ENCODE assay signal across 15 cellular contexts in genomic region chr10:70481831-70482530, GRCh38. TPM values are rescaled to one million over a fixed set of nuclear protein-coding genes. Genes with fewer than 3 reads are reported as not detected.
DNase-seq lines count a peak whose midpoint lies in the region; ATAC-seq and TF ChIP-seq lines count a peak whose summit lies in the region.
"Had no signal": no experiment of that assay in that cellular context is flagged by ENCODE, and none has a peak within 500 bp of the region (broad histone marks: within the 10 kb centered on the region; RNA-seq: fewer than 3 reads in every experiment).

No MANE protein-coding gene starts in this region.

- peak; percentile 75 for DNase-seq in Ammon's horn (ENCODE audit: low spot score)
- DNase-seq in caudate nucleus (lab: John Stamatoyannopoulos, UW), result peak in 14 of 61 donors; percentile 9 to 96 (median 22)
- DNase-seq in right atrium auricular region (ENCODE audit: low spot score), result peak; percentile 75
- DNase-seq in psoas muscle, result peak; percentile 52 to 80
- no peak for DNase-seq in putamen (ENCODE audit: low spot score)
- DNase-seq: activated T-cell treated with anti-CD3 and anti-CD28 coated beads, Interleukin-2, amount 50 U/mL, for 1 hour; GOT3; NCI-H1930; NK-92 treated with Interleukin-12 subunit alpha and Interleukin-12 subunit beta, amount 100 ng/mL, for 24 hours; stimulated activated CD4-positive, alpha-beta T cell treated with anti-CD3 and anti-CD28 coated beads, Interleukin-2, amount 100 ng/mL, for 24 hours had no signal

- H3K9me3 ChIP-seq in right atrium auricular region, result no peaks in the 10 kb centered on the region
- no peaks in the 10 kb centered on the region for H3K9me3 ChIP-seq in psoas muscle
- H3K9me3 ChIP-seq: neutrophil had no signal

- H3K27me3 ChIP-seq in right atrium auricular region, result no peaks in the 10 kb centered on the region
- no peaks in the 10 kb centered on the region for H3K27me3 ChIP-seq in psoas muscle (ENCODE audit: insufficient read depth in 3 of 3, low read length in 2 of 3)

- H3K27ac ChIP-seq in caudate nucleus (ENCODE audit: low read depth, low read length) (peak overlapping the region; percentile 59), right atrium auricular region (peak overlapping the region; percentile 51 to 59), psoas muscle (peak overlapping the region; percentile 74)
- H3K27ac ChIP-seq: neutrophil had no signal

- 12 to 16% (median 12%) methylated on average over 7 of the region's 7 CpGs for WGBS in psoas muscle, 3 donors

- H3K4me3 ChIP-seq in right atrium auricular region, result no peak overlapping the region
- H3K4me3 ChIP-seq in psoas muscle, result no peak overlapping the region

- no peaks in the 10 kb centered on the region for H3K36me3 ChIP-seq in right atrium auricular region
- no peaks in the 10 kb centered on the region for H3K36me3 ChIP-seq in psoas muscle (ENCODE audit: insufficient read depth in 1 of 2, low read depth in 1 of 2)
- H3K36me3 ChIP-seq: neutrophil had no signal

- intact Hi-C loops in psoas muscle (cut with DNase I), result no loop called here

- no peak for TF ChIP-seq POLR2A in GM18505 (IDR thresholded peaks at IDR 0.05; ENCODE audit: borderline replicate concordance, extremely low read depth, insufficient read depth, insufficient read length)

- peak; percentile 42 to 80 (median 76) for ATAC-seq in psoas muscle
- no peak for ATAC-seq in HG03135 (IDR thresholded peaks at IDR 0.05; ENCODE audit: unreplicated experiment)
- ATAC-seq in GM18505 (IDR thresholded peaks at IDR 0.05; ENCODE audit: unreplicated experiment), result no peak
- ATAC-seq in GM19397 (IDR thresholded peaks at IDR 0.05; ENCODE audit: unreplicated experiment), result no peak

- TF ChIP-seq CTCF in right atrium auricular region (IDR thresholded peaks at IDR 0.05) (no peak), psoas muscle (IDR thresholded peaks at IDR 0.05) (no peak)

- H3K4me1 ChIP-seq in right atrium auricular region, result peaks cover 0 to 68% of the 10 kb centered on the region in 2 donors
- peaks cover 45% of the 10 kb centered on the region for H3K4me1 ChIP-seq in psoas muscle

RNA-seq across cellular contexts. Expression of gene PALD1, which starts 3.4 kb away (rescaled TPM):
- total RNA-seq in right atrium auricular region, result 1 to 10 TPM; 4.9 to 8.5 TPM
- 1 to 10 TPM; 2.8 to 4.0 (median 3.3) TPM for total RNA-seq in psoas muscle
- polyA plus RNA-seq in psoas muscle, result 1 to 10 TPM; 1.0 to 2.5 (median 2.4) TPM

RNA-seq across cellular contexts. Expression of gene NODAL, which starts 40.5 kb away (rescaled TPM):
- total RNA-seq in right atrium auricular region (not detected), psoas muscle (not detected)
- under 1 TPM in 2 of 3 donors, not detected in 1; 0.08 to 0.10 TPM for polyA plus RNA-seq in psoas muscle
- polyA plus RNA-seq: IgD-negative memory B cell had no signal

Comparison
In these comparisons a context has a peak if more than half of its experiments do, and no peak if none do; other contexts are left out.
1. ATAC-seq: peak in psoas muscle (4 of 4); none in HG03135 (single experiment), GM18505 (single experiment) and GM19397 (single experiment).
2. Peak in every context shown above with its lines, with median percentiles within 50 percentile points of each other: H3K27ac ChIP-seq.